8 cellular contexts compared by ENCODE assay signal in genomic region chr12:105420659-105421240, GRCh38.
DNase-seq lines count a peak whose midpoint lies in the region; ATAC-seq and TF ChIP-seq lines count a peak whose summit lies in the region.

No MANE protein-coding gene starts in this region.

- H3K4me3 ChIP-seq in GM06990 (replicated peaks; ENCODE audit: low read depth, low read length) (no peak overlapping the region), epithelial cell of esophagus (ENCODE audit: low read length) (no peak overlapping the region)

- H3K27me3 ChIP-seq in GM06990 (replicated peaks; ENCODE audit: control insufficient read depth, insufficient read depth, low read length), result no peaks in the 10 kb centered on the region

- DNase-seq in GM06990 (ENCODE audit: extremely low read depth, insufficient read length), result peak; percentile 16
- DNase-seq in HT-29 (ENCODE audit: low spot score), result peak; percentile 85
- DNase-seq in NOMO-1 (lab: John Stamatoyannopoulos, UW; ENCODE audit: unreplicated experiment in 2 of 2), result peak; percentile 38 to 72
- peak; percentile 58 for DNase-seq in activated CD8-positive, alpha-beta memory T cell treated with anti-CD3 and anti-CD28 coated beads, Interleukin-2, amount 50 U/mL, for 4 hours
- peak; percentile 80 for DNase-seq in epithelial cell of esophagus (ENCODE audit: low read depth)
- DNase-seq in myocyte (ENCODE audit: low read depth), result peak; percentile 89
- peak; percentile 25 to 29 for DNase-seq in stimulated activated CD8-positive, alpha-beta memory T cell treated with anti-CD3 and anti-CD28 coated beads, Interleukin-7, amount 100 ng/mL, for 48 hours (ENCODE audit: extremely low read depth in 1 of 2, low read depth in 1 of 2)

- ATAC-seq in GM18511 (IDR thresholded peaks at IDR 0.05; ENCODE audit: unreplicated experiment), result no peak

- no peaks in the 10 kb centered on the region for H3K36me3 ChIP-seq in GM06990 (ENCODE audit: control insufficient read depth, insufficient read depth, low read length)

- TF ChIP-seq CTCF in GM06990 (IDR thresholded peaks at IDR 0.05; ENCODE audit: insufficient read depth, low read length, poor library complexity, severe bottlenecking) (peak; percentile 79), epithelial cell of esophagus (IDR thresholded peaks at IDR 0.05; ENCODE audit: insufficient read depth, low read depth, low read length, missing control alignments) (peak; percentile 94)

Comparison
In these comparisons a context has a peak if more than half of its experiments do, and no peak if none do; other contexts are left out.
1. DNase-seq: peak in every context shown above with its lines; median percentile 89 in myocyte; 85 in HT-29; 80 in epithelial cell of esophagus; 58 in activated CD8-positive, alpha-beta memory T cell treated with anti-CD3 and anti-CD28 coated beads, Interleukin-2, amount 50 U/mL, for 4 hours; 55 in NOMO-1; 27 in stimulated activated CD8-positive, alpha-beta memory T cell treated with anti-CD3 and anti-CD28 coated beads, Interleukin-7, amount 100 ng/mL, for 48 hours; 16 in GM06990.